8 cellular contexts compared by ENCODE assay signal in genomic region chr9:36151306-36152210, GRCh38. TPM values are rescaled to one million over a fixed set of nuclear protein-coding genes. Genes with fewer than 3 reads are reported as not detected.
DNase-seq lines count a peak whose midpoint lies in the region; ATAC-seq and TF ChIP-seq lines count a peak whose summit lies in the region.

No MANE protein-coding gene starts in this region.

- DNase-seq in activated naive CD4-positive, alpha-beta T cell treated with Interleukin-2 at 50 U/mL for 16 hours: peak; percentile 90
- DNase-seq in left lobe of liver (ENCODE audit: low spot score) (no peak), pons (ENCODE audit: low spot score) (no peak), AG20443 (ENCODE audit: low spot score) (no peak)
- DNase-seq in stimulated activated CD8-positive, alpha-beta memory T cell treated with anti-CD3 and anti-CD28 coated beads, Interleukin-15, amount 100 ng/mL, for 24 hours (ENCODE audit: low read depth): peak; percentile 67

- peak; percentile 83 for ATAC-seq in GM18861 (IDR thresholded peaks at IDR 0.05; ENCODE audit: unreplicated experiment)
- ATAC-seq in HG03045 (IDR thresholded peaks at IDR 0.05; ENCODE audit: unreplicated experiment): peak; percentile 82
- ATAC-seq in left lobe of liver: peak; percentile 58

- peak; percentile 37; the same call in 1 of the 2 replicates for TF ChIP-seq POLR2A in Raji (IDR thresholded peaks at IDR 0.05; ENCODE audit: insufficient read depth, low read depth, low read length)

RNA-seq across cellular contexts. Expression of gene GLIPR2, which starts 15.0 kb away (rescaled TPM):
- total RNA-seq in left lobe of liver: 1.5 TPM

RNA-seq across cellular contexts. Expression of gene CCIN, which starts 17.6 kb away (rescaled TPM):
- not detected for total RNA-seq in left lobe of liver

RNA-seq across cellular contexts. Expression of gene CLTA, which starts 39.2 kb away (rescaled TPM):
- 61.8 TPM for total RNA-seq in left lobe of liver

Comparison
In these comparisons a context has a peak if more than half of its experiments do, and no peak if none do; other contexts are left out.
1. DNase-seq: peak in activated naive CD4-positive, alpha-beta T cell treated with Interleukin-2 at 50 U/mL for 16 hours (single experiment) and stimulated activated CD8-positive, alpha-beta memory T cell treated with anti-CD3 and anti-CD28 coated beads, Interleukin-15, amount 100 ng/mL, for 24 hours (single experiment); none in left lobe of liver (single experiment), pons (single experiment) and AG20443 (single experiment).
2. Peak in every context shown above with its lines, with median percentiles within 50 percentile points of each other: ATAC-seq.